9 cellular contexts compared by ENCODE assay signal in the genomic region with DNA sequence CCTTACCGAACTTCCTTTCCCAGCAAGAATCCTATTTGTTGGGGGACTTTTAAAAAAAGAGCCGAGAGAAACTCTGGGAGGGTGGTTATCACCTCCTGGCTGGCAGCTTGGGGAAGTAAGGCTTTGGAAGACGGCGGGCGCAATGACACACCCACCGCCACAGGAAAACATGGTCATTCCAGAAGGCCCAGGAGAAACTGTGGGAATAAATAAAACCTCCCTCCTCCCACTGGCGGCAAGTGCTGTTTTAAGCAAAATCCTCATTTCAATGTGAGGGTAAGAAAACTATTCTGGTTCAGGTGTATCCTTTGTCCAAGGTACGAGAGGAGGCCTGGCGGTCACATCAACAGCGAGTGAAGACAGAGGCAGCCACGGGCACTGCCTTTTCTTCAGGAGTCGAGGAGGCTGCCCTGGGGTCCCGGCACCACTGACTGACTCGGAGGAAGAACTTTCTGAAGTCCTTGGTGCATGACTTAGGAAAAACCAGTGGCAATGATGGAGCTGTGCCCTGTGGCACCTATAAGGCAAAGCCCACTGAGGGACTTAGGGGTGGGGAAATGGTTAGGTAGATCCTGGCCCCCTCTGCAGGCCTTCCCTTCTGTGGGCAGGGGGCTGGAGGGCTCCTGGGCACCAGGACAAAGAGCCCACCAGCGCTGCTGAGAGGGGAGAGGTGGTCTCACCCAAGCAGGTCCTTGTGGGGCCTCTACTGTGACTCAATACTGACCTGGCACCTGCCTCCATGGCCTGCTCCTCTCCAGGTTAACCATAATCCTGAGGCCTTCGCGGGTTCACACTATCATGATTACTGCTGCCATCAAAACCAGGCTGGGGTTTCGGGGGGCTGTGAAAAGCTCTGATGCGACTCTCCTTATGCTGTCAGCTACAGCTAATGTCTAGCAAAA. TPM values are rescaled to one million over a fixed set of nuclear protein-coding genes. Genes with fewer than 3 reads are reported as not detected.
DNase-seq lines count a peak whose midpoint lies in the region; ATAC-seq and TF ChIP-seq lines count a peak whose summit lies in the region.
"Had no signal": no experiment of that assay in that cellular context is flagged by ENCODE, and none has a peak within 500 bp of the region (broad histone marks: within the 10 kb centered on the region; RNA-seq: fewer than 3 reads in every experiment).

No MANE protein-coding gene starts in this region.

- TSS peak; percentile 67 for BruUV-seq in PC-9 (replicated peaks; lab: Mats Ljungman, UMichigan)

- CTCF ChIA-PET in PC-9 (lab: Charles Lee), result interaction anchor here (0.6 to 1.4 kb wide), 3 partner anchors 112 to 840 kb away, joined by 4 to 7 read pairs (median 4); no protein-coding TSS in a partner anchor

- no peak for TF ChIP-seq CTCF in PC-9 (conservative IDR thresholded peaks at IDR 0.05)
- TF ChIP-seq CTCF in endodermal cell (conservative IDR thresholded peaks at IDR 0.05), result no peak
- no peak for TF ChIP-seq CTCF in osteoblast (IDR thresholded peaks at IDR 0.05; ENCODE audit: extremely low read depth, low read depth, low read length)

- 95% methylated on average over 12 to 19 of the region's 19 CpGs for WGBS in endodermal cell (ENCODE audit: insufficient coverage in 1 of 2, insufficient read length in 1 of 2), 2 experiments

- H3K27ac ChIP-seq in BLaER1, result peak overlapping the region; percentile 92
- peak overlapping the region; percentile 95 for H3K27ac ChIP-seq in PC-9
- peak overlapping the region; percentile 89 for H3K27ac ChIP-seq in endodermal cell (ENCODE audit: low read depth, low read length)
- H3K27ac ChIP-seq in osteoblast (ENCODE audit: low read depth, low read length), result peak overlapping the region; percentile 53

- peaks cover 27% of the 10 kb centered on the region for H3K36me3 ChIP-seq in BLaER1
- H3K36me3 ChIP-seq in PC-9 (ENCODE audit: low read depth), result peaks cover 4% of the 10 kb centered on the region; the same call in 1 of the 2 replicates
- H3K36me3 ChIP-seq in endodermal cell (ENCODE audit: control insufficient read depth, insufficient read depth, low read length), result peaks cover 30% of the 10 kb centered on the region
- H3K36me3 ChIP-seq in osteoblast (ENCODE audit: insufficient read depth, low read length), result peaks cover 29% of the 10 kb centered on the region

- H3K79me2 ChIP-seq in PC-9 (ENCODE audit: low read depth), result no peaks in the 10 kb centered on the region
- no peaks in the 10 kb centered on the region for H3K79me2 ChIP-seq in osteoblast (ENCODE audit: insufficient read depth, low read length)

- H3K27me3 Mint-ChIP-seq in endodermal cell (ENCODE audit: insufficient read depth), result no peaks in the 10 kb centered on the region

- no peaks in the 10 kb centered on the region for H3K9me3 Mint-ChIP-seq in endodermal cell

- H3K4me2 ChIP-seq in BLaER1 (peak overlapping the region; percentile 96), PC-9 (peak overlapping the region; percentile 71; the same call in 1 of the 2 replicates), osteoblast (ENCODE audit: insufficient read depth, low read length) (no peak overlapping the region)

- peaks cover 32% of the 10 kb centered on the region for H3K36me3 Mint-ChIP-seq in endodermal cell (ENCODE audit: low read depth)

- peak overlapping the region; percentile 71 for H3K9ac ChIP-seq in BLaER1
- H3K9ac ChIP-seq in endodermal cell (ENCODE audit: extremely low read depth, low read length, poor library complexity, severe bottlenecking), result no peak overlapping the region

- H3K4me1 ChIP-seq in BLaER1 (peaks cover 90% of the 10 kb centered on the region), PC-9 (replicated peaks; ENCODE audit: insufficient read depth) (peaks cover 54% of the 10 kb centered on the region), endodermal cell (ENCODE audit: control insufficient read depth, insufficient read depth, low read length) (peaks cover 3% of the 10 kb centered on the region), osteoblast (ENCODE audit: insufficient read depth, low read length) (peaks cover 43% of the 10 kb centered on the region)

- POLR2A ChIA-PET in PC-9 (lab: Charles Lee; ENCODE audit: unreplicated experiment), result interaction anchor here (0.6 kb wide), 2 partner anchors 104 to 212 kb away, joined by 4 to 11 read pairs; no protein-coding TSS in a partner anchor

- H3K27me3 ChIP-seq in BLaER1 (no peaks in the 10 kb centered on the region), PC-9 (ENCODE audit: insufficient read depth, low read depth) (no peaks in the 10 kb centered on the region), endodermal cell (ENCODE audit: control insufficient read depth, insufficient read depth, low read length, poor library complexity, severe bottlenecking) (no peaks in the 10 kb centered on the region), osteoblast (ENCODE audit: insufficient read depth, low read length) (no peaks in the 10 kb centered on the region)

- ATAC-seq in HG03196 (IDR thresholded peaks at IDR 0.05; ENCODE audit: unreplicated experiment), result no peak

- DNase-seq in PC-9, result no peak
- DNase-seq in endodermal cell, result peak; percentile 53
- peak; percentile 55 for DNase-seq in osteoblast (ENCODE audit: insufficient read length, low spot score, missing footprints)
- DNase-seq in mesenteric fat pad (ENCODE audit: low spot score), result no peak
- DNase-seq in NCI-H748 (lab: John Stamatoyannopoulos, UW; ENCODE audit: unreplicated experiment), result no peak
- no peak for DNase-seq in epidermal melanocyte (ENCODE audit: insufficient read length, low spot score)
- DNase-seq: activated gamma-delta T cell treated with Interleukin-2 at 50 U/mL for 16 hours had no signal

- no peak overlapping the region for H2AFZ ChIP-seq in PC-9
- H2AFZ ChIP-seq in osteoblast (ENCODE audit: low read length), result no peak overlapping the region

- peaks cover 43% of the 10 kb centered on the region for H3F3A ChIP-seq in PC-9 (ENCODE audit: insufficient read depth, low read depth)

- H3K4me3 ChIP-seq in BLaER1 (peak overlapping the region; percentile 53; the same call in 1 of the 2 replicates), PC-9 (no peak overlapping the region), endodermal cell (ENCODE audit: low read length) (no peak overlapping the region), osteoblast (ENCODE audit: insufficient read depth, low read length) (no peak overlapping the region)

- intact Hi-C loops in PC-9 (cut with micrococcal nuclease; ENCODE audit: unreplicated experiment), result loop anchor here (5.0 to 10.0 kb wide), 2 partner anchors 566 to 1019 kb away; a partner anchor contains a TSS

- H3K9me3 ChIP-seq in BLaER1 (no peaks in the 10 kb centered on the region), PC-9 (ENCODE audit: insufficient read depth, low read depth) (no peaks in the 10 kb centered on the region), endodermal cell (ENCODE audit: control insufficient read depth, low read length) (no peaks in the 10 kb centered on the region), osteoblast (ENCODE audit: low read depth, low read length) (no peaks in the 10 kb centered on the region)

- H3K4me1 Mint-ChIP-seq in endodermal cell, result peaks cover 11% of the 10 kb centered on the region

- H3K9me2 ChIP-seq in PC-9 (ENCODE audit: insufficient read depth), result no peaks in the 10 kb centered on the region

- H3K27ac Mint-ChIP-seq in endodermal cell, result peak overlapping the region; percentile 81

- no peak overlapping the region for H3K4me3 Mint-ChIP-seq in endodermal cell

- H4K20me1 ChIP-seq in BLaER1 (peaks cover 12% of the 10 kb centered on the region; the same call in 1 of the 2 replicates), PC-9 (ENCODE audit: insufficient read depth) (no peaks in the 10 kb centered on the region), osteoblast (ENCODE audit: insufficient read depth, low read length) (peaks cover 3% of the 10 kb centered on the region)

RNA-seq across cellular contexts. Expression of a gene that starts 21.4 kb away (rescaled TPM):
- total RNA-seq in PC-9 (2021), result 37.0 and 46.9 TPM in 2 replicates
- 10 to 100 TPM; 22.6 to 27.5 TPM for total RNA-seq in endodermal cell
- 18.3 TPM for polyA plus RNA-seq in endodermal cell (2013, experiment 1 of 2)
- polyA plus RNA-seq in endodermal cell (2013, experiment 2 of 2), result 17.5 TPM
- total RNA-seq in osteoblast, result 48.0 and 52.5 TPM in 2 replicates
- 37.7 TPM for total RNA-seq in mesenteric fat pad

RNA-seq across cellular contexts. Expression of a gene that starts 59.6 kb away (rescaled TPM):
- total RNA-seq in PC-9 (2021) (178 and 212 TPM in 2 replicates), endodermal cell (10 to 100 TPM; 20.5 to 30.2 TPM), osteoblast (366 and 522 TPM in 2 replicates), mesenteric fat pad (236 TPM)
- 178 TPM for polyA plus RNA-seq in endodermal cell (2013, experiment 1 of 2)
- polyA plus RNA-seq in endodermal cell (2013, experiment 2 of 2), result 119 TPM

Comparison
In these comparisons a context has a peak if more than half of its experiments do, and no peak if none do; other contexts are left out.
1. DNase-seq: peak in endodermal cell (single experiment) and osteoblast (single experiment); none in PC-9 (0 of 2), mesenteric fat pad (single experiment), NCI-H748 (single experiment) and epidermal melanocyte (single experiment).
2. Peak in every context shown above with its lines, with median percentiles within 50 percentile points of each other: H3K27ac ChIP-seq.